ENCODE assay signal across 20 cellular contexts in the genomic region with DNA sequence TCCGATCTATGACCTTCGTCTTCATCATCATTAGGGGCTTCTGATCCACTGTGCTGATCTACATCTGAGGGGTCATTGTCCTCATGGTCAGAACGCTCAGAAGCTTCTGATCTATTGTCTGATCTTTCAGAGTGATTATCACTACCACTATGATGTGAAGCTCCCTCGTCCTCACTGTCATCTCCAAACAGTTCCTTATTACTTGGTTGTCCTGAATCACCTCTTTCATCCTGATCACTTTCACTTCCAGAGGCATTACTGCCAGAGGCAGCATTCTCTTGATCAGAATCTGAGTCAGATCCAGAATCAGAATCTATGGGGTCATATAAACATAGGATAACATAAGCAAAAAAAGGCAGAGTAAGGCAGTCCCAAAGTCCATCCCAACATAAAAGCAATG.
"Had no signal": no experiment of that assay in that cellular context is flagged by ENCODE, and none has a peak within 500 bp of the region (broad histone marks: within the 10 kb centered on the region; RNA-seq: fewer than 3 reads in every experiment).

No MANE protein-coding gene starts in this region.

- H3K27me3 ChIP-seq: Peyer's patch, SJCRH30 had no signal

- H3K27ac ChIP-seq: Peyer's patch, RWPE1, SJCRH30 had no signal

- FAIRE-seq: bronchial epithelial cell had no signal

- H3K27me3 Mint-ChIP-seq: activated B cell treated with CpG ODN at 0.5 μM for 24 hours; activated CD4-positive, alpha-beta memory T cell treated with anti-CD3 and anti-CD28 coated beads for 36 hours had no signal

- H3K4me3 ChIP-seq: Peyer's patch, SJCRH30 had no signal

- DNase-seq: activated B cell treated with CpG ODN at 0.5 μM for 24 hours; activated CD4-positive, alpha-beta memory T cell treated with anti-CD3 and anti-CD28 coated beads for 36 hours; activated CD8-positive, alpha-beta memory T cell treated with anti-CD3 and anti-CD28 coated beads for 24 hours; activated effector memory CD4-positive, alpha-beta T cell treated with anti-CD3 and anti-CD28 coated beads, Interleukin-2, amount 50 U/mL, for 16 hours; activated naive CD4-positive, alpha-beta T cell treated with anti-CD3 and anti-CD28 coated beads for 36 hours; activated T-cell treated with anti-CD3 and anti-CD28 coated beads, Interleukin-2, amount 50 U/mL, for 72 hours; aorta; central memory CD4-positive, alpha-beta T cell; NCI-H1105 treated with DMSO at 0.1 percent for 48 hours; NCI-H1436 treated with DMSO at 0.1 percent for 48 hours; NCI-H187; NCI-H2081; NCI-H510A treated with DMSO at 0.1 percent for 48 hours; Peyer's patch; Right ventricle myocardium superior; SJCRH30; SK-N-SH; T-helper 1 cell had no signal

- H3K4me3 Mint-ChIP-seq: activated CD4-positive, alpha-beta memory T cell treated with anti-CD3 and anti-CD28 coated beads for 36 hours; activated naive CD4-positive, alpha-beta T cell treated with anti-CD3 and anti-CD28 coated beads for 36 hours; activated T-cell treated with anti-CD3 and anti-CD28 coated beads, Interleukin-2, amount 50 U/mL, for 72 hours had no signal

- H3K27ac Mint-ChIP-seq: activated B cell treated with CpG ODN at 0.5 μM for 24 hours; activated CD4-positive, alpha-beta memory T cell treated with anti-CD3 and anti-CD28 coated beads for 36 hours; activated naive CD4-positive, alpha-beta T cell treated with anti-CD3 and anti-CD28 coated beads for 36 hours had no signal
